8 cellular contexts compared by ENCODE assay signal in genomic region chr5:73615947-73616346, GRCh38. TPM values are rescaled to one million over a fixed set of nuclear protein-coding genes. Genes with fewer than 3 reads are reported as not detected.
"Had no signal": no experiment of that assay in that cellular context is flagged by ENCODE, and none has a peak within 500 bp of the region (broad histone marks: within the 10 kb centered on the region; RNA-seq: fewer than 3 reads in every experiment).

No MANE protein-coding gene starts in this region.

- H3K27ac Mint-ChIP-seq: HFFc6, IgD-negative memory B cell had no signal

- H3K4me1 ChIP-seq: HAP-1 had no signal

- DNase-seq: GOT3, H7, HFFc6, KBM-7 had no signal

- H3K9me3 ChIP-seq: HAP-1 had no signal

- H3K36me3 Mint-ChIP-seq: IgD-negative memory B cell had no signal

- H3K36me3 ChIP-seq: HAP-1 had no signal

- H3K4me3 Mint-ChIP-seq: HFFc6, IgD-negative memory B cell had no signal

- H3K4me1 Mint-ChIP-seq: IgD-negative memory B cell had no signal

- H3K27ac ChIP-seq: HL-60 had no signal

- H3K9me3 Mint-ChIP-seq: HFFc6 had no signal

- ATAC-seq: HepG2 had no signal

- H3K4me3 ChIP-seq: HAP-1 had no signal

RNA-seq across cellular contexts. Expression of gene ARHGEF28, which starts 10.0 kb away (rescaled TPM):
- polyA plus RNA-seq: IgD-negative memory B cell had no signal
